16 cellular contexts compared by ENCODE assay signal in genomic region chr12:85329913-85330312, GRCh38.
"Had no signal": no experiment of that assay in that cellular context is flagged by ENCODE, and none has a peak within 500 bp of the region (broad histone marks: within the 10 kb centered on the region; RNA-seq: fewer than 3 reads in every experiment).

No MANE protein-coding gene starts in this region.

- ATAC-seq: heart left ventricle; left colon; left ventricle myocardium superior; natural killer cell treated with Interleukin-12 subunit alpha and Interleukin-12 subunit beta and Interleukin-15 and Interleukin-18, amount 100 ng/mL, for 72 hours had no signal

- DNase-seq: effector CD4-positive, alpha-beta T cell; endodermal cell; foreskin melanocyte; heart left ventricle; hippocampal formation; left colon; left ventricle myocardium superior; mesenchymal stem cell; midbrain; nucleus accumbens; ovary; small intestine; stimulated activated CD4-positive, alpha-beta T cell treated with anti-CD3 and anti-CD28 coated beads, Interleukin-12 subunit alpha, Interleukin-12 subunit beta, amount 100 ng/mL, for 4 hours; stimulated activated naive CD4-positive, alpha-beta T cell treated with Interleukin-2 at 50 U/mL for 16 hours; trophoblast cell had no signal
